ENCODE assay signal across 19 cellular contexts in the genomic region with DNA sequence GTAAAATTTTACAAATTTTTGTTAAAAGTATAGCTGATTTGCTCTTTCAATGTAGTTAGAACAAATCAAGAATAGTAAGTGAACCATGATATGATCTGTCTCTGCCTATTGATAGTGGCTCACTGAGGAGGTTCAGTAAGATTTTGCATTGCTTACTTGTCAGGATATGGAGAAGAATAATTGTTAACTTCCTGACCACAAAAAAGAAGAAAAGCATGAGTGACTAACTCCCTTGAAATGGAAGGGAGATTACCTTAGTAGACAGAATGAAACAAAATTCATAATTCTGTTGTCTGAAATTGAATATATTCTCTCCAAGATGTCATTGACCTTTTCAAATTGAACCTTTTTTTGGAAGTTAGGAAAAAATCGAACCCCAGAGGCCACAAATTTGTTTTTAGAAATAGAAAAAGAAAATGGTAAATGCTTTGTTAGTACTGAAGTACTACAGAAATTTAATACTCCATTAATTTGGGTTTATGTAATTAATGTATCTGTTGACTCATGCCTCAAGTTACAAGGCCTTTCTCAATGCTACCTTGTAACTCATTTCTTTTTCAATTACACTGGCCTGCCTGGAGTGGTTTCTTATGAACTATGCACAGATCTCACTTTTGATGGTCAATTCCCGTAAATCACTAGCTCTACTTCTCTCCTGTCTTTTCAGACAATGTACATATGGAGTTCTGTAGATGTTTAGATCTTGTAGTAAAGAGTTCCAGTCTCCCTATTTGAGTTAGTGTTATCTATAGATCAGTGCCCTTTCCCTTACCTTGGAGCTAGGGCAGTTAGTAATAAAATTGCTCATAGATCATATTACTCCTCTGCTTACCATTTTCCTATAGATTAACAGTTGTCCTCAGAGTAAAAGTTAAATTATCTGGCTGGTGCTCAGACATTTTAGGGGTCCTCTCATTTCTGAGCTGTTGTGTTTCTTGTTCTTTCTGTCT.
DNase-seq lines count a peak whose midpoint lies in the region; TF ChIP-seq lines count a peak whose summit lies in the region.
"Had no signal": no experiment of that assay in that cellular context is flagged by ENCODE, and none has a peak within 500 bp of the region (broad histone marks: within the 10 kb centered on the region; RNA-seq: fewer than 3 reads in every experiment).

No MANE protein-coding gene starts in this region.

- H3K9me3 Mint-ChIP-seq in MCF 10A (ENCODE audit: unreplicated experiment), result peaks cover 16% of the 10 kb centered on the region
- H3K9me3 Mint-ChIP-seq: endodermal cell had no signal

- peak overlapping the region; percentile 78 for H3K27ac Mint-ChIP-seq in MCF 10A (ENCODE audit: low read depth, unreplicated experiment)
- H3K27ac Mint-ChIP-seq: activated naive CD8-positive, alpha-beta T cell treated with anti-CD3 and anti-CD28 coated beads, Interleukin-2, amount 50 U/mL, for 24 hours; CD14-positive monocyte; endodermal cell had no signal

- peaks cover 23% of the 10 kb centered on the region for H3K4me1 Mint-ChIP-seq in MCF 10A (ENCODE audit: insufficient read depth, unreplicated experiment)
- H3K4me1 Mint-ChIP-seq: CD14-positive monocyte, endodermal cell had no signal

- CTCF ChIA-PET in MCF 10A (lab: Yijun Ruan, JAX), result interaction anchor here (0.7 kb wide), 1 partner anchor 41 kb away, joined by 3 read pairs; no protein-coding TSS in a partner anchor

- H3K4me1 ChIP-seq in breast epithelium, result no peaks in the 10 kb centered on the region
- H3K4me1 ChIP-seq: A549, transverse colon had no signal

- intact Hi-C loops in MCF 10A (cut with micrococcal nuclease) (loop anchor here (5.0 kb wide), 1 partner anchor 140 kb away; the partner anchor contains the start of gene TLL1), breast epithelium (cut with DNase I; ENCODE audit: low total_unique reads) (no loop called here)

- no peak for TF ChIP-seq CTCF in MCF 10A (IDR thresholded peaks at IDR 0.05; ENCODE audit: unreplicated experiment)
- no peak for TF ChIP-seq CTCF in breast epithelium (IDR thresholded peaks at IDR 0.05)
- no peak for TF ChIP-seq CTCF in fibroblast of mammary gland (conservative IDR thresholded peaks at IDR 0.05; ENCODE audit: control insufficient read depth, insufficient read depth, low read depth, low read length)

- no peaks in the 10 kb centered on the region for H3K36me3 ChIP-seq in breast epithelium
- H3K36me3 ChIP-seq: transverse colon had no signal

- no peak for TF ChIP-seq POLR2A in breast epithelium (IDR thresholded peaks at IDR 0.05)

- DNase-seq in MCF 10A (ENCODE audit: unreplicated experiment) (no peak), breast epithelium (ENCODE audit: low spot score in 2 of 2) (no peak), SK-N-DZ (ENCODE audit: low spot score) (peak; percentile 66), fibroblast of mammary gland (ENCODE audit: low read depth) (peak; percentile 13), NCI-H2107 treated with DMSO at 0.1 percent for 48 hours (lab: John Stamatoyannopoulos, UW; ENCODE audit: unreplicated experiment) (no peak), NCI-H2196 (lab: John Stamatoyannopoulos, UW; ENCODE audit: unreplicated experiment) (no peak), NCI-H524 treated with DMSO at 0.1 percent for 48 hours (lab: John Stamatoyannopoulos, UW) (no peak)
- no peak for DNase-seq in NK-92 treated with Interleukin-12 subunit alpha and Interleukin-12 subunit beta, amount 100 ng/mL, for 24 hours (lab: John Stamatoyannopoulos, UW)
- DNase-seq: activated naive CD8-positive, alpha-beta T cell treated with anti-CD3 and anti-CD28 coated beads, Interleukin-2, amount 50 U/mL, for 24 hours; DMS153; endodermal cell; NCI-H1930; NCI-H526; right cardiac atrium; stimulated activated naive CD4-positive, alpha-beta T cell treated with Interleukin-2 at 50 U/mL for 16 hours; T-helper 9 cell; transverse colon had no signal

- H3K9me3 ChIP-seq in breast epithelium, result no peaks in the 10 kb centered on the region
- H3K9me3 ChIP-seq: A549, transverse colon had no signal

- H3K27me3 Mint-ChIP-seq in MCF 10A (ENCODE audit: insufficient read depth, unreplicated experiment), result no peaks in the 10 kb centered on the region
- H3K27me3 Mint-ChIP-seq: activated naive CD8-positive, alpha-beta T cell treated with anti-CD3 and anti-CD28 coated beads, Interleukin-2, amount 50 U/mL, for 24 hours had no signal

- no TSS peak for BruUV-seq in MCF 10A (replicated peaks; lab: Mats Ljungman, UMichigan)

- H3K27ac ChIP-seq in breast epithelium, result no peak overlapping the region
- H3K27ac ChIP-seq: A549, transverse colon had no signal

- no peaks in the 10 kb centered on the region for H3K27me3 ChIP-seq in breast epithelium
- H3K27me3 ChIP-seq: transverse colon had no signal

- H3K4me3 Mint-ChIP-seq in MCF 10A (ENCODE audit: unreplicated experiment), result no peak overlapping the region
- H3K4me3 Mint-ChIP-seq: activated naive CD8-positive, alpha-beta T cell treated with anti-CD3 and anti-CD28 coated beads, Interleukin-2, amount 50 U/mL, for 24 hours; CD14-positive monocyte; endodermal cell had no signal

- POLR2A ChIA-PET in MCF 10A (lab: Yijun Ruan, JAX), result interaction anchor here (0.9 to 2.6 kb wide), 4 partner anchors 39 to 138 kb away, joined by 3 to 14 read pairs (median 4); no protein-coding TSS in a partner anchor

- H3K4me3 ChIP-seq in breast epithelium (no peak overlapping the region), fibroblast of mammary gland (ENCODE audit: control insufficient read depth, low read depth, low read length) (no peak overlapping the region)
- H3K4me3 ChIP-seq: A549, transverse colon had no signal

- H3K36me3 Mint-ChIP-seq in MCF 10A (ENCODE audit: insufficient read depth, unreplicated experiment), result peaks cover 6% of the 10 kb centered on the region
- H3K36me3 Mint-ChIP-seq: CD14-positive monocyte had no signal

Comparison
In these comparisons a context has a peak if more than half of its experiments do, and no peak if none do; other contexts are left out.
1. DNase-seq: peak in SK-N-DZ (single experiment) and fibroblast of mammary gland (single experiment); none in MCF 10A (single experiment), breast epithelium (0 of 2), NCI-H2107 treated with DMSO at 0.1 percent for 48 hours (single experiment), NK-92 treated with Interleukin-12 subunit alpha and Interleukin-12 subunit beta, amount 100 ng/mL, for 24 hours (single experiment), NCI-H2196 (single experiment) and NCI-H524 treated with DMSO at 0.1 percent for 48 hours (single experiment).